Comparison of ENCODE assay signal across 11 cellular contexts in the genomic region with DNA sequence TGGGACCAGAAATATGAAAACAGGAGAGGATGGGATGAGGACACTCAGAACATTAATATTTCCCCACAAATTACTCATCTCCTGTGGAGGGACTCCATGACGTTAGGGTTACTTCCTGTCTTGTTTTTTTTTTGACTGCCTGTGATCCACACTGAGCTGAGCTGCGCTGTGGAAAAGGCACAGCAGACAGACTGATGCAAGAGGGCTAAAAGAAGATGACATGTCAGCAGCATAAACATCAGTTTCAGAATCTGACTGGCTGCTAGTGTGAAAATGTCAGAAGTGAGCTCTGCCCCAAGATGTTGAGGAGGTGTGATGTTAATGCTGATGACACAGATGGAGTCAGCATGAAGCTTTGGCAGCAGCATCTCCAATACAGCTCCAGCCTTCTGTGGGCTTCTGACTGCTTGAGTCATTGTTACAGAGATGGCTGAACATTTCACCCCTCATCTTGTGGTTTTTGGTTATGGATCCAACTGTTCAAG.
DNase-seq lines count a peak whose midpoint lies in the region; ATAC-seq and TF ChIP-seq lines count a peak whose summit lies in the region.
"Had no signal": no experiment of that assay in that cellular context is flagged by ENCODE, and none has a peak within 500 bp of the region (broad histone marks: within the 10 kb centered on the region; RNA-seq: fewer than 3 reads in every experiment).

No MANE protein-coding gene starts in this region.

- no peak overlapping the region for H3K27ac Mint-ChIP-seq in effector memory CD8-positive, alpha-beta T cell

- dilution Hi-C loops in IMR-90 (cut with HindIII; ENCODE audit: low sequenced_read_pairs, unreplicated experiment), result no loop called here

- 0 out of 2 replicates have a peak overlapping the region, but pooled peaks have one; percentile 12 for H2AK5ac ChIP-seq in IMR-90 (ENCODE audit: low read depth, low read length)

- no TSS peak for BruUV-seq in A673 (replicated peaks; lab: Mats Ljungman, UMichigan)
- BruUV-seq in IMR-90 (replicated peaks; lab: Mats Ljungman, UMichigan), result no TSS peak

- WGBS in IMR-90 (ENCODE audit: extremely low coverage in 2 of 2, insufficient read length in 1 of 2), 2 experiments, result 0% methylated on average over 2 of the region's 2 CpGs; no CpG with 5 or more reads in 1 of the 2 experiments

- in situ Hi-C loops in IMR-90 (cut with MboI; ENCODE audit: low sequenced_read_pairs), result no loop called here

- CTCF ChIA-PET in A673 (lab: Charles Lee), result interaction anchor here (0.7 kb wide), 1 partner anchor 400 kb away, joined by 5 read pairs; no protein-coding TSS in a partner anchor
- CTCF ChIA-PET in IMR-90 (lab: Yijun Ruan, JAX), result interaction anchor here (1.2 kb wide), 1 partner anchor 167 kb away, joined by 3 read pairs; no protein-coding TSS in a partner anchor

- peak overlapping the region; percentile 22 for H3K27ac ChIP-seq in A673 (ENCODE audit: low read depth, low read length, poor library complexity, severe bottlenecking)
- H3K27ac ChIP-seq in IMR-90 (ENCODE audit: insufficient read depth, low read length), result peak overlapping the region; percentile 19
- H3K27ac ChIP-seq in breast epithelium, result peak overlapping the region; percentile 26 to 57
- H3K27ac ChIP-seq in lower lobe of right lung, result no peak overlapping the region
- H3K27ac ChIP-seq: neutrophil had no signal

- H3K36me3 ChIP-seq in A673 (ENCODE audit: insufficient read depth, low read length, poor library complexity, severe bottlenecking), result no peaks in the 10 kb centered on the region
- H3K36me3 ChIP-seq in IMR-90 (ENCODE audit: control insufficient read depth, insufficient read depth, low read length), result no peaks in the 10 kb centered on the region
- H3K36me3 ChIP-seq in breast epithelium, result no peaks in the 10 kb centered on the region
- no peaks in the 10 kb centered on the region for H3K36me3 ChIP-seq in lower lobe of right lung
- H3K36me3 ChIP-seq: neutrophil, thyroid gland had no signal

- H2BK15ac ChIP-seq in IMR-90 (ENCODE audit: low read depth, low read length), result peak overlapping the region; percentile 52; the same call in 2 of the 3 replicates

- peak overlapping the region; percentile 92 for H2BK5ac ChIP-seq in IMR-90 (ENCODE audit: low read depth, low read length, poor library complexity, severe bottlenecking)

- H2BK20ac ChIP-seq in IMR-90 (ENCODE audit: low read depth, low read length), result peak overlapping the region; percentile 90

- TF ChIP-seq POLR2A in IMR-90 (IDR thresholded peaks at IDR 0.05; ENCODE audit: low read depth, low read length), result peak; percentile 35; the same call in 1 of the 2 replicates
- TF ChIP-seq POLR2A in breast epithelium (IDR thresholded peaks at IDR 0.05), result no peak

- peak overlapping the region; percentile 31 for H4K5ac ChIP-seq in IMR-90 (ENCODE audit: low read depth, low read length)

- H3K56ac ChIP-seq in IMR-90 (ENCODE audit: extremely low read depth, insufficient read depth, low read length), result peak overlapping the region; percentile 61

- H3K4me3 ChIP-seq in A673 (ENCODE audit: low read depth, low read length, poor library complexity, severe bottlenecking) (no peak overlapping the region), IMR-90 (ENCODE audit: insufficient read depth, low read depth, low read length) (no peak overlapping the region; the same call in 1 of the 2 replicates), breast epithelium (no peak overlapping the region), lower lobe of right lung (no peak overlapping the region)
- H3K4me3 ChIP-seq: dorsolateral prefrontal cortex, thyroid gland had no signal

- H3K9me3 Mint-ChIP-seq in effector memory CD8-positive, alpha-beta T cell, result peaks cover 12 to 24% of the 10 kb centered on the region in 2 donors

- H3K27me3 ChIP-seq in A673 (replicated peaks; ENCODE audit: insufficient read depth, low read depth, low read length, poor library complexity) (no peaks in the 10 kb centered on the region), IMR-90 (ENCODE audit: control insufficient read depth, insufficient read depth, low read length) (no peaks in the 10 kb centered on the region), breast epithelium (no peaks in the 10 kb centered on the region), lower lobe of right lung (ENCODE audit: low read depth) (no peaks in the 10 kb centered on the region)
- H3K27me3 ChIP-seq: dorsolateral prefrontal cortex, neutrophil, thyroid gland had no signal

- DNase-seq in A673 (ENCODE audit: low spot score) (peak; percentile 60), IMR-90 (peak; percentile 100), breast epithelium (ENCODE audit: low spot score in 2 of 2) (peak in 1 of 2 donors; percentile 19), lower lobe of right lung (no peak)
- no peak for DNase-seq in effector memory CD8-positive, alpha-beta T cell
- DNase-seq: thyroid gland had no signal

- TF ChIP-seq CTCF in A673 (conservative IDR thresholded peaks at IDR 0.05; ENCODE audit: low read depth, low read length), result no peak
- TF ChIP-seq CTCF in IMR-90 (conservative IDR thresholded peaks at IDR 0.05; ENCODE audit: low read depth, low read length), result no peak
- no peak for TF ChIP-seq CTCF in breast epithelium (IDR thresholded peaks at IDR 0.05)
- TF ChIP-seq CTCF in lower lobe of right lung (IDR thresholded peaks at IDR 0.05), result no peak

- POLR2A ChIA-PET in A673 (lab: Charles Lee; ENCODE audit: low non-redundant PET) (interaction anchor here (0.6 to 0.7 kb wide), 2 partner anchors 107 to 272 kb away, joined by 3 to 5 read pairs; no protein-coding TSS in a partner anchor), IMR-90 (lab: Charles Lee; ENCODE audit: unreplicated experiment) (no interaction called here)

- H3K18ac ChIP-seq in IMR-90 (ENCODE audit: low read depth, low read length), result peak overlapping the region; percentile 14; the same call in 1 of the 2 replicates

- peak overlapping the region; percentile 63 for H3K23ac ChIP-seq in IMR-90 (ENCODE audit: low read depth, low read length)

- H3K4me3 Mint-ChIP-seq in effector memory CD8-positive, alpha-beta T cell, result no peak overlapping the region

- peak overlapping the region; percentile 73 for H4K91ac ChIP-seq in IMR-90 (ENCODE audit: insufficient read depth, low read depth, low read length)

- H3K14ac ChIP-seq in IMR-90 (replicated peaks; ENCODE audit: low read depth, low read length), result peak overlapping the region; percentile 49; the same call in 1 of the 2 replicates

- H2BK120ac ChIP-seq in IMR-90 (ENCODE audit: low read depth, low read length), result peak overlapping the region; percentile 89

- peak overlapping the region; percentile 76 for H2AFZ ChIP-seq in IMR-90 (replicated peaks; ENCODE audit: low read length, poor library complexity)

- no peaks in the 10 kb centered on the region for H3K36me3 Mint-ChIP-seq in effector memory CD8-positive, alpha-beta T cell (ENCODE audit: insufficient read depth)

- H2AK9ac ChIP-seq in IMR-90 (replicated peaks; ENCODE audit: low read depth, low read length, poor library complexity), result no peak overlapping the region

- peak overlapping the region in 1 of 2 experiments; percentile 78; a peak in 2 of 4 replicates for H4K8ac ChIP-seq in IMR-90 (ENCODE audit: low read depth in 2 of 2, low read length in 2 of 2)

- peak overlapping the region; percentile 75 for H3K4ac ChIP-seq in IMR-90 (ENCODE audit: low read depth, low read length)

- intact Hi-C loops in A673 (cut with micrococcal nuclease; ENCODE audit: unreplicated experiment), result no loop called here
- intact Hi-C loops in IMR-90 (cut with micrococcal nuclease), result loop anchor here (2.0 to 5.0 kb wide), 2 partner anchors 172 to 273 kb away; no protein-coding TSS in a partner anchor
- intact Hi-C loops in breast epithelium (cut with DNase I; ENCODE audit: low total_unique reads), result no loop called here
- intact Hi-C loops in lower lobe of right lung (cut with DNase I), result no loop called here

- H3K9me1 ChIP-seq in IMR-90 (ENCODE audit: insufficient read depth, low read length), result no peaks in the 10 kb centered on the region

- ATAC-seq in IMR-90 (ENCODE audit: low read depth), result peak; percentile 95
- ATAC-seq in lower lobe of right lung, result peak; percentile 62 to 87
- no peak for ATAC-seq in GM19467 (IDR thresholded peaks at IDR 0.05; ENCODE audit: unreplicated experiment)
- no peak for ATAC-seq in effector memory CD8-positive, alpha-beta T cell (replicated peaks)
- no peak for ATAC-seq in GM18873 (IDR thresholded peaks at IDR 0.05; ENCODE audit: low FRiP score, unreplicated experiment)
- no peak for ATAC-seq in GM21717 (IDR thresholded peaks at IDR 0.05; ENCODE audit: unreplicated experiment)

- no peaks in the 10 kb centered on the region for H3K79me1 ChIP-seq in IMR-90 (ENCODE audit: low read depth in 1 of 2, low read length in 2 of 2)

- 0 out of 2 replicates have a peak overlapping the region, but pooled peaks have one; percentile 12 for H3K9ac ChIP-seq in IMR-90 (ENCODE audit: low read depth, low read length)

- no peaks in the 10 kb centered on the region for H4K20me1 ChIP-seq in IMR-90 (ENCODE audit: insufficient read depth, low read length)

- H3K27me3 Mint-ChIP-seq in effector memory CD8-positive, alpha-beta T cell, result no peaks in the 10 kb centered on the region

- H3K4me1 Mint-ChIP-seq in effector memory CD8-positive, alpha-beta T cell (ENCODE audit: low read depth in 2 of 2), result no peaks in the 10 kb centered on the region

- H3K4me2 ChIP-seq in IMR-90 (ENCODE audit: low read depth, low read length), result peak overlapping the region; percentile 9

- H3K9me3 ChIP-seq in A673 (ENCODE audit: low read depth, low read length, poor library complexity, severe bottlenecking) (peaks cover 5% of the 10 kb centered on the region), IMR-90 (ENCODE audit: control insufficient read depth, insufficient read depth, low read length) (peaks cover 5% of the 10 kb centered on the region), breast epithelium (peaks cover 7 to 20% of the 10 kb centered on the region in 2 donors), lower lobe of right lung (peaks cover 6% of the 10 kb centered on the region)
- H3K9me3 ChIP-seq: neutrophil, thyroid gland had no signal

- H3K4me1 ChIP-seq in A673 (ENCODE audit: insufficient read depth, low read length, poor library complexity, severe bottlenecking), result no peaks in the 10 kb centered on the region
- no peaks in the 10 kb centered on the region for H3K4me1 ChIP-seq in IMR-90 (ENCODE audit: control insufficient read depth, insufficient read depth, low read length)
- no peaks in the 10 kb centered on the region for H3K4me1 ChIP-seq in breast epithelium
- H3K4me1 ChIP-seq in lower lobe of right lung, result no peaks in the 10 kb centered on the region
- H3K4me1 ChIP-seq: thyroid gland had no signal

- TF ChIP-seq RAD21 in IMR-90 (IDR thresholded peaks at IDR 0.05; ENCODE audit: low read length), result peak; percentile 38

TF ChIP-seq in IMR-90, 13 proteins besides CTCF, POLR2A, EP300 and RAD21 (continues in another document):
- TF ChIP-seq CHD1 (IDR thresholded peaks at IDR 0.05; ENCODE audit: low read depth, low read length) (no peak; the same call in 1 of the 2 replicates), MAZ (IDR thresholded peaks at IDR 0.05; ENCODE audit: borderline replicate concordance, low read depth, low read length) (peak; percentile 32; the same call in 1 of the 2 replicates), BHLHE40 (IDR thresholded peaks at IDR 0.05; ENCODE audit: low read depth, low read length) (peak; percentile 55), MAFK (IDR thresholded peaks at IDR 0.05; ENCODE audit: low read depth, low read length) (peak; percentile 73; the same call in 1 of the 2 replicates)

Comparison
In these comparisons a context has a peak if more than half of its experiments do, and no peak if none do; other contexts are left out.
1. DNase-seq: peak in A673 (single experiment) and IMR-90 (single experiment); none in lower lobe of right lung (single experiment) and effector memory CD8-positive, alpha-beta T cell (0 of 3).
2. ATAC-seq: peak in IMR-90 (single experiment) and lower lobe of right lung (2 of 2); none in GM19467 (single experiment), effector memory CD8-positive, alpha-beta T cell (single experiment), GM18873 (single experiment) and GM21717 (single experiment).